In genomic region chr12:27531916-27532315, GRCh38 we compare ENCODE assay signal across 18 cellular contexts.
"Had no signal": no experiment of that assay in that cellular context is flagged by ENCODE, and none has a peak within 500 bp of the region (broad histone marks: within the 10 kb centered on the region; RNA-seq: fewer than 3 reads in every experiment).

No MANE protein-coding gene starts in this region.

- H3K4me3 ChIP-seq: gastroesophageal sphincter, left lung, skin epidermis, testis, upper lobe of right lung had no signal

- DNase-seq: activated CD4-positive, alpha-beta T cell treated with anti-CD3 and anti-CD28 coated beads for 1 hour; activated CD4-positive, alpha-beta T cell treated with anti-CD3 and anti-CD28 coated beads, Interleukin-2, amount 50 U/mL, for 4 hours; activated naive CD4-positive, alpha-beta T cell treated with anti-CD3 and anti-CD28 coated beads for 36 hours; activated naive CD8-positive, alpha-beta T cell treated with anti-CD3 and anti-CD28 coated beads, Interleukin-2, amount 50 U/mL, for 24 hours; activated T-cell treated with anti-CD3 and anti-CD28 coated beads for 4 hours; cortex of kidney; effector CD8-positive, alpha-beta T cell; left lung; mesendoderm; natural killer cell; stimulated activated CD4-positive, alpha-beta T cell treated with anti-CD3 and anti-CD28 coated beads, Interleukin-4, amount 100 ng/mL, for 4 hours; stimulated activated CD8-positive, alpha-beta memory T cell treated with anti-CD3 and anti-CD28 coated beads, Interleukin-4, amount 100 ng/mL, for 48 hours; testis; upper lobe of right lung had no signal

- H3K27me3 ChIP-seq: gastroesophageal sphincter, left lung, neutrophil, testis, upper lobe of right lung had no signal

- H3K27ac ChIP-seq: gastroesophageal sphincter, left lung, neutrophil, skin epidermis, testis, upper lobe of right lung, VCaP had no signal
